In genomic region chr5:80266566-80266965, GRCh38 we compare ENCODE assay signal across 19 cellular contexts. TPM values are rescaled to one million over a fixed set of nuclear protein-coding genes. Genes with fewer than 3 reads are reported as not detected.
DNase-seq lines count a peak whose midpoint lies in the region; ATAC-seq, FAIRE-seq and TF ChIP-seq lines count a peak whose summit lies in the region.
"Had no signal": no experiment of that assay in that cellular context is flagged by ENCODE, and none has a peak within 500 bp of the region (broad histone marks: within the 10 kb centered on the region; RNA-seq: fewer than 3 reads in every experiment).

No MANE protein-coding gene starts in this region.

- BruUV-seq in HepG2 (replicated peaks; lab: Mats Ljungman, UMichigan), result no TSS peak

- H3K9me3 ChIP-seq in RWPE2 (ENCODE audit: severe bottlenecking) (no peaks in the 10 kb centered on the region), HepG2 (ENCODE audit: low read length) (no peaks in the 10 kb centered on the region)
- H3K9me3 ChIP-seq: A549, Peyer's patch had no signal

- TF ChIP-seq CTCF in RWPE2 (IDR thresholded peaks at IDR 0.05; ENCODE audit: poor library complexity, severe bottlenecking) (no peak), HepG2 (CRISPR knock-in tag; IDR thresholded peaks at IDR 0.05) (no peak)

- in situ Hi-C loops in HepG2 (cut with HindIII; ENCODE audit: extremely low pct_ligation_motif_present, low pct_unique_long_range_greater_than_20kb), result no loop called here

- H3K27me3 ChIP-seq in RWPE2 (ENCODE audit: insufficient read depth, poor library complexity, severe bottlenecking) (no peaks in the 10 kb centered on the region), HepG2 (ENCODE audit: control insufficient read depth in 1 of 2, insufficient read depth in 2 of 2, low read length in 2 of 2) (no peaks in the 10 kb centered on the region)
- H3K27me3 ChIP-seq: Peyer's patch had no signal

- H3K4me3 Mint-ChIP-seq in activated naive CD4-positive, alpha-beta T cell treated with anti-CD3 and anti-CD28 coated beads for 36 hours, result no peak overlapping the region

- no peak for TF ChIP-seq POLR2A in HepG2 (IDR thresholded peaks at IDR 0.05; ENCODE audit: insufficient read depth in 1 of 2, low read depth in 2 of 2, low read length in 2 of 2)

- H3K27ac Mint-ChIP-seq in activated naive CD4-positive, alpha-beta T cell treated with anti-CD3 and anti-CD28 coated beads for 36 hours, result no peak overlapping the region

- H3K27ac ChIP-seq in RWPE2 (ENCODE audit: poor library complexity, severe bottlenecking), result no peak overlapping the region
- no peak overlapping the region for H3K27ac ChIP-seq in HepG2 (ENCODE audit: extremely low read length, insufficient read depth, low read length)
- H3K27ac ChIP-seq: A549, C4-2B, HL-60, KMS-11, Peyer's patch had no signal

- no peaks in the 10 kb centered on the region for H3K27me3 Mint-ChIP-seq in activated naive CD4-positive, alpha-beta T cell treated with anti-CD3 and anti-CD28 coated beads for 36 hours (ENCODE audit: low read depth)

- WGBS in HepG2 (ENCODE audit: low lambda C conversion rate), result 10% methylated on average over 2 of the region's 2 CpGs

- POLR2A ChIA-PET in HepG2 (lab: Yijun Ruan, JAX), result interaction anchor here (0.8 to 1.7 kb wide), 3 partner anchors 12 to 19 kb away, joined by 3 to 7 read pairs (median 3); partner anchors contain the start of gene SERINC5

- TF ChIP-seq RAD21 in HepG2 (CRISPR knock-in tag; IDR thresholded peaks at IDR 0.05), result no peak

- H3K36me3 Mint-ChIP-seq in activated naive CD4-positive, alpha-beta T cell treated with anti-CD3 and anti-CD28 coated beads for 36 hours (ENCODE audit: low read depth), result no peaks in the 10 kb centered on the region

- no peak for TF ChIP-seq EP300 in HepG2 (IDR thresholded peaks at IDR 0.05; ENCODE audit: low read depth in 2 of 2, low read length in 2 of 2)
- no peak for TF ChIP-seq EP300 in HepG2 (CRISPR knock-in tag; IDR thresholded peaks at IDR 0.05; ENCODE audit: borderline replicate concordance)

- no peak overlapping the region for H3K9ac ChIP-seq in HepG2 (ENCODE audit: insufficient read depth, low read depth, low read length)
- H3K9ac ChIP-seq: KMS-11 had no signal

- CTCF ChIA-PET in activated naive CD4-positive, alpha-beta T cell treated with anti-CD3 and anti-CD28 coated beads for 36 hours (lab: Charles Lee), result interaction anchor here (0.8 to 2.5 kb wide), 4 partner anchors 8 to 183 kb away, joined by 3 to 7 read pairs (median 4); partner anchors contain the start of gene SERINC5
- CTCF ChIA-PET in HepG2 (lab: Yijun Ruan, JAX; ENCODE audit: low intra/inter-chr PET ratio, low total read pairs), result no interaction called here

- ATAC-seq in RWPE2 (ENCODE audit: low read depth) (peak; percentile 21; the same call in 1 of the 3 replicates), HepG2 (0 out of 3 replicates have a peak, but pooled peaks have one; percentile 30), GM19351 (IDR thresholded peaks at IDR 0.05; ENCODE audit: unreplicated experiment) (no peak), left colon (no peak)
- ATAC-seq: A549, GM12878 had no signal

- H3K36me3 ChIP-seq in RWPE2 (ENCODE audit: low read depth), result no peaks in the 10 kb centered on the region
- H3K36me3 ChIP-seq in HepG2 (replicated peaks in 1 of 2; ENCODE audit: control insufficient read depth in 1 of 2, insufficient read depth in 2 of 2, low read length in 2 of 2), result no peaks in the 10 kb centered on the region
- H3K36me3 ChIP-seq: Peyer's patch had no signal

- no peak overlapping the region for H3K4me2 ChIP-seq in HepG2 (ENCODE audit: low read depth, low read length)
- H3K4me2 ChIP-seq: A549, KMS-11 had no signal

- no peaks in the 10 kb centered on the region for H4K20me1 ChIP-seq in HepG2 (ENCODE audit: insufficient read depth, low read length)

- H3K79me2 ChIP-seq in HepG2 (ENCODE audit: insufficient read depth, low read length), result no peaks in the 10 kb centered on the region

- H3K9me3 Mint-ChIP-seq in activated naive CD4-positive, alpha-beta T cell treated with anti-CD3 and anti-CD28 coated beads for 36 hours, result peaks cover 1% of the 10 kb centered on the region

- peaks cover 4% of the 10 kb centered on the region for H3K4me1 ChIP-seq in RWPE2 (ENCODE audit: insufficient read depth, poor library complexity, severe bottlenecking)
- peaks cover 6% of the 10 kb centered on the region; the same call in 1 of the 2 replicates for H3K4me1 ChIP-seq in HepG2 (ENCODE audit: insufficient read depth, low read length)
- H3K4me1 ChIP-seq: A549 had no signal

- no peak for FAIRE-seq in HepG2 (lab: Jason Lieb, UNC)
- FAIRE-seq: A549, GM12878, GM18507 had no signal

- H3K4me1 Mint-ChIP-seq in activated naive CD4-positive, alpha-beta T cell treated with anti-CD3 and anti-CD28 coated beads for 36 hours (ENCODE audit: low read depth), result peaks cover 39% of the 10 kb centered on the region

- peak; percentile 23 for DNase-seq in activated naive CD4-positive, alpha-beta T cell treated with anti-CD3 and anti-CD28 coated beads for 36 hours
- no peak for DNase-seq in activated naive CD4-positive, alpha-beta T cell treated with anti-CD3 and anti-CD28 coated beads, Interleukin-2, amount 50 U/mL, for 16 hours
- DNase-seq in RWPE2 (ENCODE audit: low spot score) (no peak), HepG2 (ENCODE audit: low spot score) (no peak), NCI-H1048 (lab: John Stamatoyannopoulos, UW) (no peak), left colon (no peak)
- DNase-seq: MM.1S, NCI-H1105 treated with DMSO at 0.1 percent for 48 hours, NCI-H187 treated with DMSO at 0.1 percent for 48 hours, NCI-H446, Peyer's patch, SHP77 had no signal

- H2AFZ ChIP-seq in HepG2 (ENCODE audit: low read length), result no peak overlapping the region

- intact Hi-C loops in activated naive CD4-positive, alpha-beta T cell treated with anti-CD3 and anti-CD28 coated beads for 36 hours (cut with micrococcal nuclease), result no loop called here
- intact Hi-C loops in HepG2 (cut with micrococcal nuclease; ENCODE audit: unreplicated experiment), result no loop called here
- intact Hi-C loops in left colon (cut with DNase I, micrococcal nuclease), result no loop called here

- H3K4me3 ChIP-seq in RWPE2 (ENCODE audit: severe bottlenecking) (no peak overlapping the region), HepG2 (replicated peaks in 1 of 3; ENCODE audit: insufficient read depth in 1 of 3, low read depth in 2 of 3, low read length in 3 of 3) (no peak overlapping the region)
- H3K4me3 ChIP-seq: A549, GM12878, Peyer's patch had no signal

RNA-seq across cellular contexts. Expression of gene SERINC5, which starts 10.7 kb away (rescaled TPM):
- total RNA-seq in activated naive CD4-positive, alpha-beta T cell treated with anti-CD3 and anti-CD28 coated beads for 36 hours, result 10 to 100 TPM; 34.8 to 36.4 TPM
- total RNA-seq in HepG2 (2016; rRNA removed; fragmentation: Illumina TruSeq; extraction: Trizol) (22.8 and 23.1 TPM in 2 replicates), left colon (100 to 1,000 TPM; 147 to 152 TPM)
- 5.4 and 6.5 TPM in 2 replicates for total RNA-seq in HepG2 (2016; cell fraction: cytosol; rRNA removed; fragmentation: Illumina TruSeq; extraction: Trizol; ENCODE audit: low read depth)
- 21.5 and 23.8 TPM in 2 replicates for total RNA-seq in HepG2 (2016; cell fraction: insoluble cytoplasmic fraction; rRNA removed; fragmentation: Illumina TruSeq; extraction: Trizol)
- 9.0 and 9.4 TPM in 2 replicates for total RNA-seq in HepG2 (2016; cell fraction: membrane; rRNA removed; fragmentation: Illumina TruSeq; extraction: Trizol)
- total RNA-seq in HepG2 (2016; cell fraction: nucleus; rRNA removed; fragmentation: Illumina TruSeq; extraction: Trizol), result 33.8 and 36.7 TPM in 2 replicates
- 17.3 TPM in 2 replicates for polyA plus RNA-seq in HepG2 (2011; rRNA removed)
- polyA plus RNA-seq in HepG2 (2011; cell fraction: cytosol; rRNA removed), result 12.6 and 17.2 TPM in 2 replicates
- polyA plus RNA-seq in HepG2 (2011; cell fraction: nucleus; rRNA removed), result 7.1 and 8.9 TPM in 2 replicates
- polyA plus RNA-seq in HepG2 (2012), result 19.5 and 21.6 TPM in 2 replicates
- 0.84 and 0.86 TPM in 2 replicates for polyA plus RNA-seq in HepG2 (2016; cell fraction: cytosol; fragmentation: Illumina TruSeq; extraction: Trizol; ENCODE audit: low read depth)
- polyA plus RNA-seq in HepG2 (2016; cell fraction: insoluble cytoplasmic fraction; fragmentation: Illumina TruSeq; extraction: Trizol; ENCODE audit: low read depth), result 9.7 and 9.9 TPM in 2 replicates
- 2.2 and 3.1 TPM in 2 replicates for polyA plus RNA-seq in HepG2 (2016; cell fraction: membrane; fragmentation: Illumina TruSeq; extraction: Trizol; ENCODE audit: low read depth)
- polyA plus RNA-seq in HepG2 (2016; cell fraction: nucleus; fragmentation: Illumina TruSeq; extraction: Trizol; ENCODE audit: insufficient read depth, low read depth), result 20.5 and 22.1 TPM in 2 replicates
- 6.4 and 56.6 TPM in 2 replicates for polyA minus RNA-seq in HepG2 (2011; rRNA and poly(A)+ RNA removed; ENCODE audit: low replicate concordance)
- polyA minus RNA-seq in HepG2 (2011; cell fraction: cytosol; rRNA and poly(A)+ RNA removed), result 25.1 and 29.5 TPM in 2 replicates
- 22.3 and 25.4 TPM in 2 replicates for polyA minus RNA-seq in HepG2 (2011; cell fraction: nucleus; rRNA and poly(A)+ RNA removed)

RNA-seq across cellular contexts. Expression of gene SPZ1, which starts 53.2 kb away (rescaled TPM):
- total RNA-seq in activated naive CD4-positive, alpha-beta T cell treated with anti-CD3 and anti-CD28 coated beads for 36 hours, result not detected
- not detected in 2 replicates for total RNA-seq in HepG2 (2016; rRNA removed; fragmentation: Illumina TruSeq; extraction: Trizol)
- total RNA-seq in HepG2 (2016; cell fraction: cytosol; rRNA removed; fragmentation: Illumina TruSeq; extraction: Trizol; ENCODE audit: low read depth), result not detected in 2 replicates
- not detected in 2 replicates for total RNA-seq in HepG2 (2016; cell fraction: insoluble cytoplasmic fraction; rRNA removed; fragmentation: Illumina TruSeq; extraction: Trizol)
- total RNA-seq in HepG2 (2016; cell fraction: membrane; rRNA removed; fragmentation: Illumina TruSeq; extraction: Trizol), result not detected in 2 replicates
- total RNA-seq in HepG2 (2016; cell fraction: nucleus; rRNA removed; fragmentation: Illumina TruSeq; extraction: Trizol), result not detected in 2 replicates
- polyA plus RNA-seq in HepG2 (2011; rRNA removed), result not detected in 2 replicates
- polyA plus RNA-seq in HepG2 (2011; cell fraction: cytosol; rRNA removed), result not detected in 2 replicates
- polyA plus RNA-seq in HepG2 (2011; cell fraction: nucleus; rRNA removed), result not detected in 2 replicates
- not detected in 2 replicates for polyA plus RNA-seq in HepG2 (2012)
- polyA plus RNA-seq in HepG2 (2016; cell fraction: cytosol; fragmentation: Illumina TruSeq; extraction: Trizol; ENCODE audit: low read depth), result not detected in 2 replicates
- not detected in 2 replicates for polyA plus RNA-seq in HepG2 (2016; cell fraction: insoluble cytoplasmic fraction; fragmentation: Illumina TruSeq; extraction: Trizol; ENCODE audit: low read depth)
- polyA plus RNA-seq in HepG2 (2016; cell fraction: membrane; fragmentation: Illumina TruSeq; extraction: Trizol; ENCODE audit: low read depth), result not detected in 2 replicates
- polyA plus RNA-seq in HepG2 (2016; cell fraction: nucleus; fragmentation: Illumina TruSeq; extraction: Trizol; ENCODE audit: insufficient read depth, low read depth), result not detected in 2 replicates
- polyA minus RNA-seq in HepG2 (2011; rRNA and poly(A)+ RNA removed; ENCODE audit: low replicate concordance), result not detected in 2 replicates
- polyA minus RNA-seq in HepG2 (2011; cell fraction: cytosol; rRNA and poly(A)+ RNA removed), result not detected in 2 replicates
- polyA minus RNA-seq in HepG2 (2011; cell fraction: nucleus; rRNA and poly(A)+ RNA removed), result not detected in 2 replicates
- total RNA-seq in left colon, result not detected
- total RNA-seq: GM12878, Peyer's patch had no signal
- polyA plus RNA-seq: A549, GM12878 had no signal

Comparison
In these comparisons a context has a peak if more than half of its experiments do, and no peak if none do; other contexts are left out.
1. ATAC-seq: peak in RWPE2 (single experiment) and HepG2 (single experiment); none in GM19351 (single experiment) and left colon (single experiment).